11 cellular contexts compared by ENCODE assay signal in genomic region chr1:201535778-201536245, GRCh38. TPM values are rescaled to one million over a fixed set of nuclear protein-coding genes. Genes with fewer than 3 reads are reported as not detected.
A peak's percentile ranks its signal among the peaks of the same experiment; 100 is the strongest.
DNase-seq lines count a peak whose midpoint lies in the region; ATAC-seq and TF ChIP-seq lines count a peak whose summit lies in the region.
"Had no signal": no experiment of that assay in that cellular context is flagged by ENCODE, and none has a peak within 500 bp of the region (broad histone marks: within the 10 kb centered on the region; RNA-seq: fewer than 3 reads in every experiment).

No MANE protein-coding gene starts in this region.

- no peak for ATAC-seq in activated CD8-positive, alpha-beta memory T cell treated with anti-CD3 and anti-CD28 coated beads, Interleukin-2, amount 10 ng/mL, durations not matched to agents 7 days and 5 days

- TF ChIP-seq POLR2A in tibial nerve (IDR thresholded peaks at IDR 0.05), result no peak

- H3K4me1 Mint-ChIP-seq in activated CD8-positive, alpha-beta memory T cell treated with anti-CD3 and anti-CD28 coated beads, Interleukin-2, amount 10 ng/mL, durations not matched to agents 7 days and 5 days, result peaks cover 21% of the 10 kb centered on the region

- H3K27me3 ChIP-seq in dorsolateral prefrontal cortex (no peaks in the 10 kb centered on the region), muscle layer of colon (ENCODE audit: control insufficient read depth in 1 of 2, insufficient read depth in 2 of 2, low read length in 2 of 2) (no peaks in the 10 kb centered on the region), tibial nerve (no peaks in the 10 kb centered on the region)

- 70 to 72% methylated on average over 6 of the region's 6 CpGs for WGBS in tibial nerve, 2 donors

- TF ChIP-seq CTCF in dorsolateral prefrontal cortex (IDR thresholded peaks at IDR 0.05 in 54 of 56, conservative IDR thresholded peaks at IDR 0.05 in 2 of 56; ENCODE audit: low read depth in 1 of 56, partially characterized antibody in 56 of 56), result no peak
- TF ChIP-seq CTCF in tibial nerve (IDR thresholded peaks at IDR 0.05), result no peak

- DNase-seq in M059J (ENCODE audit: low read depth) (peak; percentile 43), dorsolateral prefrontal cortex (no peak), tibial nerve (ENCODE audit: low spot score in 2 of 2) (no peak), cerebellar nuclear complex (lab: John Stamatoyannopoulos, UW) (no peak), globus pallidus (ENCODE audit: low spot score) (no peak)
- no peak for DNase-seq in activated CD8-positive, alpha-beta memory T cell treated with anti-CD3 and anti-CD28 coated beads, Interleukin-2, amount 10 ng/mL, durations not matched to agents 7 days and 5 days
- DNase-seq: activated T-cell treated with anti-CD3 and anti-CD28 coated beads, Interleukin-2, amount 50 U/mL, for 24 hours; Caco-2; NCI-H524 treated with DMSO at 0.1 percent for 48 hours; stimulated activated CD8-positive, alpha-beta memory T cell treated with anti-CD3 and anti-CD28 coated beads, Interleukin-4, amount 100 ng/mL, for 48 hours had no signal

- TF ChIP-seq EP300 in tibial nerve (IDR thresholded peaks at IDR 0.05), result no peak

- no peaks in the 10 kb centered on the region for H3K9me3 ChIP-seq in muscle layer of colon (ENCODE audit: low read length)
- H3K9me3 ChIP-seq in tibial nerve, result no peaks in the 10 kb centered on the region
- H3K9me3 ChIP-seq: Caco-2 had no signal

- no peaks in the 10 kb centered on the region for H3K9me3 Mint-ChIP-seq in activated CD8-positive, alpha-beta memory T cell treated with anti-CD3 and anti-CD28 coated beads, Interleukin-2, amount 10 ng/mL, durations not matched to agents 7 days and 5 days (ENCODE audit: low read depth)
- H3K9me3 Mint-ChIP-seq: activated T-cell treated with anti-CD3 and anti-CD28 coated beads, Interleukin-2, amount 50 U/mL, for 24 hours had no signal

- H3K9ac ChIP-seq in muscle layer of colon (ENCODE audit: low read length), result peak overlapping the region; percentile 30

- H3K27ac ChIP-seq in dorsolateral prefrontal cortex, result peak overlapping the region in 53 of 59 donors; percentile 4 to 95 (median 70)
- peak overlapping the region; percentile 74 for H3K27ac ChIP-seq in muscle layer of colon (ENCODE audit: low read depth, low read length)
- H3K27ac ChIP-seq in tibial nerve, result peak overlapping the region; percentile 50 to 96 (median 70)

- H3K4me3 ChIP-seq in dorsolateral prefrontal cortex (no peak overlapping the region), muscle layer of colon (ENCODE audit: low read depth in 1 of 2, low read length in 2 of 2) (no peak overlapping the region), tibial nerve (no peak overlapping the region)

- H3K36me3 Mint-ChIP-seq in activated CD8-positive, alpha-beta memory T cell treated with anti-CD3 and anti-CD28 coated beads, Interleukin-2, amount 10 ng/mL, durations not matched to agents 7 days and 5 days, result peaks cover 3% of the 10 kb centered on the region

- H3K4me1 ChIP-seq in muscle layer of colon (ENCODE audit: insufficient read depth, low read length) (peaks cover 79% of the 10 kb centered on the region), tibial nerve (peaks cover 0 to 83% (median 36%) of the 10 kb centered on the region in 4 donors)

- H3K4me3 Mint-ChIP-seq in activated CD8-positive, alpha-beta memory T cell treated with anti-CD3 and anti-CD28 coated beads, Interleukin-2, amount 10 ng/mL, durations not matched to agents 7 days and 5 days, result no peak overlapping the region
- H3K4me3 Mint-ChIP-seq: activated T-cell treated with anti-CD3 and anti-CD28 coated beads, Interleukin-2, amount 50 U/mL, for 24 hours had no signal

- intact Hi-C loops in dorsolateral prefrontal cortex (cut with DNase I), result loop anchor here in 1 of 2 donors (10.0 kb wide), 1 partner anchor 439 kb away; no protein-coding TSS in a partner anchor

- peaks cover 49% of the 10 kb centered on the region for H3K27me3 Mint-ChIP-seq in activated CD8-positive, alpha-beta memory T cell treated with anti-CD3 and anti-CD28 coated beads, Interleukin-2, amount 10 ng/mL, durations not matched to agents 7 days and 5 days

- H3K36me3 ChIP-seq in muscle layer of colon (ENCODE audit: insufficient read depth, low read length) (no peaks in the 10 kb centered on the region), tibial nerve (no peaks in the 10 kb centered on the region)

- CTCF ChIA-PET in activated CD8-positive, alpha-beta memory T cell treated with anti-CD3 and anti-CD28 coated beads, Interleukin-2, amount 10 ng/mL, durations not matched to agents 7 days and 5 days (lab: Charles Lee), result interaction anchor here (0.7 to 3.0 kb wide), 3 partner anchors 23 to 173 kb away, joined by 3 to 16 read pairs (median 4); no protein-coding TSS in a partner anchor

- H3K27ac Mint-ChIP-seq in activated CD8-positive, alpha-beta memory T cell treated with anti-CD3 and anti-CD28 coated beads, Interleukin-2, amount 10 ng/mL, durations not matched to agents 7 days and 5 days, result no peak overlapping the region

RNA-seq across cellular contexts. Expression of gene NAV1, which starts 3.1 kb away (rescaled TPM):
- total RNA-seq in M059J (2014; rRNA removed; shearing (Covaris generic)), result 16.3 and 43.1 TPM in 2 replicates
- total RNA-seq in dorsolateral prefrontal cortex, result 100 to 1,000 TPM in 17 of 120 experiments, 10 to 100 TPM in 103; 53.8 to 141 (median 77.6) TPM
- total RNA-seq in tibial nerve, result 10 to 100 TPM; 22.9 to 49.2 (median 34.2) TPM
- total RNA-seq in activated CD8-positive, alpha-beta memory T cell treated with anti-CD3 and anti-CD28 coated beads, Interleukin-2, amount 10 ng/mL, durations not matched to agents 7 days and 5 days, result 1 to 10 TPM; 1.4 to 2.8 TPM

RNA-seq across cellular contexts. Expression of gene CSRP1, which starts 28.9 kb away (rescaled TPM):
- 565 and 854 TPM in 2 replicates for total RNA-seq in M059J (2014; rRNA removed; shearing (Covaris generic))
- 1,000 to 10,000 TPM in 2 of 120 experiments, 100 to 1,000 TPM in 118; 225 to 1,268 (median 522) TPM for total RNA-seq in dorsolateral prefrontal cortex
- 1,000 to 10,000 TPM in 3 of 4 donors, 100 to 1,000 TPM in 1; 548 to 1,751 (median 1,444) TPM for total RNA-seq in tibial nerve
- total RNA-seq in activated CD8-positive, alpha-beta memory T cell treated with anti-CD3 and anti-CD28 coated beads, Interleukin-2, amount 10 ng/mL, durations not matched to agents 7 days and 5 days, result 10 to 100 TPM; 71.7 to 78.3 TPM
